ENCODE assay signal across 16 cellular contexts in genomic region chr2:111707700-111708099, GRCh38.
"Had no signal": no experiment of that assay in that cellular context is flagged by ENCODE, and none has a peak within 500 bp of the region (broad histone marks: within the 10 kb centered on the region; RNA-seq: fewer than 3 reads in every experiment).

No MANE protein-coding gene starts in this region.

- H3K4me1 ChIP-seq: foreskin keratinocyte had no signal

- H3K36me3 ChIP-seq: ascending aorta, breast epithelium, ovary, thyroid gland, vagina had no signal

- H3K27me3 ChIP-seq: ascending aorta, breast epithelium, ovary, thyroid gland, vagina had no signal

- H3K4me3 ChIP-seq: ascending aorta, breast epithelium, ovary, thyroid gland, vagina had no signal

- ATAC-seq: activated CD8-positive, alpha-beta T cell treated with anti-CD3 and anti-CD28 coated beads, Interleukin-2, amount 10 ng/mL, durations not matched to agents 7 days and 5 days; foreskin keratinocyte; WTC11 had no signal

- DNase-seq: activated CD4-positive, alpha-beta T cell treated with anti-CD3 and anti-CD28 coated beads for 4 hours; activated CD8-positive, alpha-beta T cell treated with anti-CD3 and anti-CD28 coated beads, Interleukin-2, amount 10 ng/mL, durations not matched to agents 7 days and 5 days; activated naive CD4-positive, alpha-beta T cell treated with anti-CD3 and anti-CD28 coated beads, Interleukin-2, amount 10 ng/mL, durations not matched to agents 7 days and 5 days; activated T-cell treated with anti-CD3 and anti-CD28 coated beads for 4 hours; cerebellar nuclear complex; effector memory CD4-positive, alpha-beta T cell; ovary; stimulated activated CD4-positive, alpha-beta T cell treated with anti-CD3 and anti-CD28 coated beads, Interleukin-12 subunit alpha, Interleukin-12 subunit beta, amount 100 ng/mL, for 4 hours; stimulated activated CD4-positive, alpha-beta T cell treated with anti-CD3 and anti-CD28 coated beads, Interleukin-2, amount 100 ng/mL, for 24 hours; T-helper 2 cell; thyroid gland had no signal

- H3K9me3 ChIP-seq: ascending aorta, breast epithelium, ovary, thyroid gland, vagina had no signal

- H3K27ac ChIP-seq: ascending aorta, breast epithelium, foreskin keratinocyte, ovary, vagina had no signal
